Comparison of ENCODE assay signal across 23 cellular contexts in the genomic region with DNA sequence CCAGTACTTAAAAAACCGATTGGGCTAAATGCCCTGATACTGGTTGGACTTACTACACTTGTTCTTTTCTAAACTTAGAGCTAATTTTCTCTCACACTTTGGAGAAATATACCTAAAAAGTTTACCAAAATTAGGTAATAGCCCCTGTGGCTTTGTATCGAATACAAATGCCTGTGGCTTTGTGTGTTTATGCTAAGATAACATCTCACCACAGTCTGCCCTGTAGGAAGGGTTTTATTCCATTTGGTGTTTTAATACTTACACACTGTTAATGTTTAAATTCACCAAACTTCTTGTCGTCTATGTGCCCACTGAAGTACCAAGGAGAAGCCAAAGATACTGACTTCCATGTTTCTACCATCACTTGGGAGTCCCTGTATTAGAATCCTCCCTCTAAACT.
"Had no signal": no experiment of that assay in that cellular context is flagged by ENCODE, and none has a peak within 500 bp of the region (broad histone marks: within the 10 kb centered on the region; RNA-seq: fewer than 3 reads in every experiment).

No MANE protein-coding gene starts in this region.

- ATAC-seq: activated CD4-positive, alpha-beta T cell treated with anti-CD3 and anti-CD28 coated beads for 36 hours; activated CD8-positive, alpha-beta memory T cell treated with anti-CD3 and anti-CD28 coated beads, Interleukin-2, amount 10 ng/mL, durations not matched to agents 7 days and 5 days; activated CD8-positive, alpha-beta T cell treated with anti-CD3 and anti-CD28 coated beads, Interleukin-2, amount 10 ng/mL, durations not matched to agents 7 days and 5 days; activated naive CD8-positive, alpha-beta T cell treated with anti-CD3 and anti-CD28 coated beads, Interleukin-2, amount 50 U/mL, for 24 hours; effector memory CD8-positive, alpha-beta T cell; mucosa of descending colon; sciatic nerve; stimulated activated effector memory CD8-positive, alpha-beta T cell treated with anti-CD3 and anti-CD28 coated beads, Interleukin-12 subunit alpha, Interleukin-12 subunit beta, amount 100 ng/mL, for 72 hours had no signal

- DNase-seq: activated CD4-positive, alpha-beta T cell treated with anti-CD3 and anti-CD28 coated beads for 36 hours; activated CD4-positive, CD25-positive, alpha-beta regulatory T cell; activated CD8-positive, alpha-beta memory T cell treated with anti-CD3 and anti-CD28 coated beads, Interleukin-2, amount 10 ng/mL, durations not matched to agents 7 days and 5 days; activated CD8-positive, alpha-beta T cell treated with anti-CD3 and anti-CD28 coated beads, Interleukin-2, amount 10 ng/mL, durations not matched to agents 7 days and 5 days; activated naive CD8-positive, alpha-beta T cell treated with anti-CD3 and anti-CD28 coated beads, Interleukin-2, amount 50 U/mL, for 24 hours; activated T-cell treated with anti-CD3 and anti-CD28 coated beads, Interleukin-2, amount 50 U/mL, for 48 hours; aorta; cerebellar nuclear complex; dorsolateral prefrontal cortex; effector memory CD8-positive, alpha-beta T cell; foreskin melanocyte; left ventricle myocardium inferior; mucosa of descending colon; nephron progenitor cell; stimulated activated CD4-positive, alpha-beta T cell treated with anti-CD3 and anti-CD28 coated beads, Interleukin-12 subunit alpha, Interleukin-12 subunit beta, amount 100 ng/mL, for 4 hours; stimulated activated CD4-positive, alpha-beta T cell treated with anti-CD3 and anti-CD28 coated beads, Interleukin-4, amount 100 ng/mL, for 1 hour; trophoblast cell had no signal

- H3K4me3 ChIP-seq: coronary artery, dorsolateral prefrontal cortex, left ventricle myocardium inferior, lung, mucosa of descending colon, skin epidermis, thoracic aorta had no signal
